In the genomic region with DNA sequence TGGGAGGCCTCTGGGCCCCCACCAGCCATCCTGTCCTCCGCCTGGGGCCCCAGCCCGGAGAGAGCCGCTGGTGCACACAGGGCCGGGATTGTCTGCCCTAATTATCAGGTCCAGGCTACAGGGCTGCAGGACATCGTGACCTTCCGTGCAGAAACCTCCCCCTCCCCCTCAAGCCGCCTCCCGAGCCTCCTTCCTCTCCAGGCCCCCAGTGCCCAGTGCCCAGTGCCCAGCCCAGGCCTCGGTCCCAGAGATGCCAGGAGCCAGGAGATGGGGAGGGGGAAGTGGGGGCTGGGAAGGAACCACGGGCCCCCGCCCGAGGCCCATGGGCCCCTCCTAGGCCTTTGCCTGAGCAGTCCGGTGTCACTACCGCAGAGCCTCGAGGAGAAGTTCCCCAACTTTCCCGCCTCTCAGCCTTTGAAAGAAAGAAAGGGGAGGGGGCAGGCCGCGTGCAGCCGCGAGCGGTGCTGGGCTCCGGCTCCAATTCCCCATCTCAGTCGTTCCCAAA, we compare ENCODE assay signal across 8 cellular contexts. TPM values are rescaled to one million over a fixed set of nuclear protein-coding genes. Genes with fewer than 3 reads are reported as not detected.
A peak's percentile ranks its signal among the peaks of the same experiment; 100 is the strongest.
DNase-seq lines count a peak whose midpoint lies in the region; ATAC-seq and TF ChIP-seq lines count a peak whose summit lies in the region.

No MANE protein-coding gene starts in this region.

- H3K9me3 ChIP-seq in esophagus squamous epithelium (no peaks in the 10 kb centered on the region), muscle layer of duodenum (ENCODE audit: control insufficient read depth in 1 of 2, low read length in 2 of 2) (no peaks in the 10 kb centered on the region)

- POLR2A ChIA-PET in activated CD4-positive, alpha-beta memory T cell treated with anti-CD3 and anti-CD28 coated beads for 36 hours (lab: Charles Lee) = interaction anchor here (0.5 to 5.8 kb wide), 25 partner anchors 19 to 607 kb away, joined by 3 to 54 read pairs (median 4); partner anchors contain the start of genes C12orf57, CD4, CDCA3 and COPS7A

- peak; percentile 82 for DNase-seq in DMS153 treated with DMSO at 0.1 percent for 48 hours (lab: John Stamatoyannopoulos, UW; ENCODE audit: unreplicated experiment)
- DNase-seq in GM20000 (ENCODE audit: low spot score) = peak; percentile 80
- peak; percentile 86 for DNase-seq in NCI-H510A treated with DMSO at 0.1 percent for 48 hours (lab: John Stamatoyannopoulos, UW)
- DNase-seq in activated CD4-positive, alpha-beta memory T cell treated with anti-CD3 and anti-CD28 coated beads for 36 hours = peak; percentile 78
- no peak for DNase-seq in esophagus squamous epithelium (lab: John Stamatoyannopoulos, UW)
- peak; percentile 86 for DNase-seq in ureter (ENCODE audit: low spot score)

- intact Hi-C loops in activated CD4-positive, alpha-beta memory T cell treated with anti-CD3 and anti-CD28 coated beads for 36 hours (cut with micrococcal nuclease) = loop anchor here (1.0 to 2.0 kb wide), 8 partner anchors 23 to 319 kb away; partner anchors contain the start of genes CHD4, IFFO1, MRPL51 and USP5
- intact Hi-C loops in esophagus squamous epithelium (cut with DNase I) = loop anchor here (10.0 kb wide), 1 partner anchor 59 kb away; the partner anchor contains the start of gene VAMP1

- H3K27me3 Mint-ChIP-seq in activated CD4-positive, alpha-beta memory T cell treated with anti-CD3 and anti-CD28 coated beads for 36 hours = no peaks in the 10 kb centered on the region

- H3K9me3 Mint-ChIP-seq in activated CD4-positive, alpha-beta memory T cell treated with anti-CD3 and anti-CD28 coated beads for 36 hours = no peaks in the 10 kb centered on the region

- peaks cover 86% of the 10 kb centered on the region for H3K36me3 Mint-ChIP-seq in activated CD4-positive, alpha-beta memory T cell treated with anti-CD3 and anti-CD28 coated beads for 36 hours

- peaks cover 42% of the 10 kb centered on the region for H3K4me1 Mint-ChIP-seq in activated CD4-positive, alpha-beta memory T cell treated with anti-CD3 and anti-CD28 coated beads for 36 hours (ENCODE audit: low read depth)

- H3K4me1 ChIP-seq in esophagus squamous epithelium = peaks cover 37 to 71% (median 43%) of the 10 kb centered on the region in 3 donors
- H3K4me1 ChIP-seq in muscle layer of duodenum (ENCODE audit: control insufficient read depth in 1 of 2, insufficient read depth in 2 of 2, low read length in 2 of 2) = peaks cover 15 to 48% of the 10 kb centered on the region in 2 donors

- H3K4me3 ChIP-seq in esophagus squamous epithelium (peak overlapping the region; percentile 90 to 99 (median 92)), muscle layer of duodenum (ENCODE audit: low read depth in 1 of 2, low read length in 2 of 2) (peak overlapping the region; percentile 88 to 98)

- peak; percentile 14 for ATAC-seq in HG03565 (IDR thresholded peaks at IDR 0.05; ENCODE audit: unreplicated experiment)

- H3K27ac ChIP-seq in esophagus squamous epithelium = peak overlapping the region; percentile 94 to 99 (median 98)
- peak overlapping the region; percentile 96 for H3K27ac ChIP-seq in muscle layer of duodenum (ENCODE audit: low read length)

- H3K36me3 ChIP-seq in esophagus squamous epithelium (peaks cover 28 to 63% (median 38%) of the 10 kb centered on the region in 3 donors), muscle layer of duodenum (ENCODE audit: control insufficient read depth in 1 of 2, insufficient read depth in 2 of 2, low read length in 2 of 2) (peaks cover 32 to 52% of the 10 kb centered on the region in 2 donors)

- H3K4me3 Mint-ChIP-seq in activated CD4-positive, alpha-beta memory T cell treated with anti-CD3 and anti-CD28 coated beads for 36 hours = peak overlapping the region; percentile 96

- no peak for TF ChIP-seq POLR2A in esophagus squamous epithelium (IDR thresholded peaks at IDR 0.05)

- H3K27ac Mint-ChIP-seq in activated CD4-positive, alpha-beta memory T cell treated with anti-CD3 and anti-CD28 coated beads for 36 hours = peak overlapping the region; percentile 100

- 0% methylated on average over 5 to 13 of the region's 23 CpGs for WGBS in esophagus squamous epithelium, 2 donors

- CTCF ChIA-PET in activated CD4-positive, alpha-beta memory T cell treated with anti-CD3 and anti-CD28 coated beads for 36 hours (lab: Charles Lee) = interaction anchor here (0.8 to 2.9 kb wide), 5 partner anchors 20 to 110 kb away, joined by 3 to 11 read pairs (median 4); partner anchors contain the start of gene VAMP1

- H3K27me3 ChIP-seq in esophagus squamous epithelium = no peaks in the 10 kb centered on the region
- no peaks in the 10 kb centered on the region for H3K27me3 ChIP-seq in muscle layer of duodenum (ENCODE audit: low read depth, low read length)

- TF ChIP-seq CTCF in GM20000 (IDR thresholded peaks at IDR 0.05; ENCODE audit: extremely low read depth, missing control alignments) = no peak
- no peak for TF ChIP-seq CTCF in esophagus squamous epithelium (IDR thresholded peaks at IDR 0.05)

RNA-seq across cellular contexts. Expression of gene GAPDH, which starts 0.6 kb away (rescaled TPM):
- 1,000 to 10,000 TPM; 5,823 to 5,836 TPM for total RNA-seq in activated CD4-positive, alpha-beta memory T cell treated with anti-CD3 and anti-CD28 coated beads for 36 hours
- total RNA-seq in esophagus squamous epithelium (1,000 to 10,000 TPM; 2,526 to 4,151 (median 3,597) TPM), ureter (2,120 TPM)

RNA-seq across cellular contexts. Expression of gene IFFO1, which starts 22.1 kb away (rescaled TPM):
- 10 to 100 TPM; 10.9 to 12.4 TPM for total RNA-seq in activated CD4-positive, alpha-beta memory T cell treated with anti-CD3 and anti-CD28 coated beads for 36 hours
- total RNA-seq in esophagus squamous epithelium = 1 to 10 TPM in 3 of 4 donors, under 1 TPM in 1; 0.76 to 7.4 (median 2.7) TPM
- total RNA-seq in ureter = 13.7 TPM

RNA-seq across cellular contexts. Expression of gene NOP2, which starts 34.4 kb away (rescaled TPM):
- 10 to 100 TPM; 74.9 to 82.2 TPM for total RNA-seq in activated CD4-positive, alpha-beta memory T cell treated with anti-CD3 and anti-CD28 coated beads for 36 hours
- total RNA-seq in esophagus squamous epithelium (10 to 100 TPM; 36.0 to 51.9 (median 48.2) TPM), ureter (51.7 TPM)

RNA-seq across cellular contexts. Expression of gene NCAPD2, which starts 39.8 kb away (rescaled TPM):
- 100 to 1,000 TPM; 192 to 196 TPM for total RNA-seq in activated CD4-positive, alpha-beta memory T cell treated with anti-CD3 and anti-CD28 coated beads for 36 hours
- total RNA-seq in esophagus squamous epithelium (10 to 100 TPM; 25.6 to 73.2 (median 55.9) TPM), ureter (24.0 TPM)

RNA-seq across cellular contexts. Expression of gene MRPL51, which starts 40.6 kb away (rescaled TPM):
- 100 to 1,000 TPM; 289 to 312 TPM for total RNA-seq in activated CD4-positive, alpha-beta memory T cell treated with anti-CD3 and anti-CD28 coated beads for 36 hours
- total RNA-seq in esophagus squamous epithelium = 10 to 100 TPM; 36.3 to 95.5 (median 72.6) TPM
- 150 TPM for total RNA-seq in ureter
